20 cellular contexts compared by ENCODE assay signal in the genomic region with DNA sequence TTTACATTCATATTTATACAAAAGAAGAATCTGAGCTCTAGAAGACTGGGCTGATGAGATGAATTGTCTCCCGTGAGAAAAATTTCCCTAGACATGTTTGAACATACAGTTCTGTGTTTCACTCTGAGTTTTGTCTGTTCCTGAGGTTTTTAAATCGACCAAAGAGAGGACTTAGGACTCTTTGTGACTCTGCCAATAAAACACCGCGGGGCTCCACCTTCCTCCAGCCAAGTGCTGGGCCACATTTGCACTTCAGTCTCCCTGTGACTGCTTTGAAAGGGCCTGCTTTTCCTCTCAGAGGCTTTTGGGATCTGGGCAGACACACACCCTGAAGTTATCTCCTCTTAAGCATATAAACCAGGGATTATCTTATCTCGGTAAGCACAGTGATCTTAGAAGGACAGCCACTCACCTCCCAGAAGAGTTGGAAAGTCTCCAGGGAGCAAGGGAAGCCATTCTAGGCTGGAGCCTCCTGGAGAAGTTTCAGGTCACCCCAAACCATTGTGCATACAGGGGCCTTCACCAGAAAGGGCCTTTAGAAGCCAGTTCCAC.
DNase-seq lines count a peak whose midpoint lies in the region; ATAC-seq, FAIRE-seq and TF ChIP-seq lines count a peak whose summit lies in the region.
"Had no signal": no experiment of that assay in that cellular context is flagged by ENCODE, and none has a peak within 500 bp of the region (broad histone marks: within the 10 kb centered on the region; RNA-seq: fewer than 3 reads in every experiment).

No MANE protein-coding gene starts in this region.

- H4K91ac ChIP-seq in H1 (replicated peaks; ENCODE audit: insufficient read length, low read length), result no peak overlapping the region

- no peaks in the 10 kb centered on the region for H3K36me3 Mint-ChIP-seq in neural progenitor cell
- H3K36me3 Mint-ChIP-seq: natural killer cell treated with Interleukin-12 subunit alpha and Interleukin-12 subunit beta and Interleukin-15 and Interleukin-18, amount 100 ng/mL, for 72 hours had no signal

- peaks cover 18% of the 10 kb centered on the region for H3K9me3 Mint-ChIP-seq in neural progenitor cell
- H3K9me3 Mint-ChIP-seq: natural killer cell treated with Interleukin-12 subunit alpha and Interleukin-12 subunit beta and Interleukin-15 and Interleukin-18, amount 100 ng/mL, for 72 hours had no signal

- BruUV-seq in PC-3 (replicated peaks; lab: Mats Ljungman, UMichigan), result no TSS peak

- H4K20me1 ChIP-seq in PC-3 (ENCODE audit: low read length) (no peaks in the 10 kb centered on the region), H1 (replicated peaks in 1 of 2; ENCODE audit: control insufficient read depth in 1 of 2, insufficient read depth in 2 of 2, low read length in 2 of 2) (no peaks in the 10 kb centered on the region), neural progenitor cell (ENCODE audit: low read depth) (no peaks in the 10 kb centered on the region)

- no peak overlapping the region for H2BK12ac ChIP-seq in H1 (ENCODE audit: low read depth, low read length)

- no peak for TF ChIP-seq EP300 in H1 (IDR thresholded peaks at IDR 0.05; ENCODE audit: borderline replicate concordance in 1 of 2, low read depth in 2 of 2, low read length in 2 of 2)

- H2BK20ac ChIP-seq in H1 (ENCODE audit: low read length), result no peak overlapping the region

- H2BK5ac ChIP-seq in H1 (ENCODE audit: low read depth, low read length), result no peak overlapping the region

- no peak overlapping the region for H2AK5ac ChIP-seq in H1 (ENCODE audit: low read depth, low read length)

- no peaks in the 10 kb centered on the region for H3K79me1 ChIP-seq in H1 (ENCODE audit: low read depth, low read length)

- no peak overlapping the region for H4K5ac ChIP-seq in H1 (ENCODE audit: insufficient read length, low read depth, low read length)

- H3K9ac ChIP-seq in PC-3 (ENCODE audit: low read length) (no peak overlapping the region), H1 (replicated peaks in 1 of 4; ENCODE audit: extremely low read depth in 1 of 4, low read depth in 3 of 4, low read length in 3 of 4) (no peak overlapping the region), neural progenitor cell (no peak overlapping the region)

- no peak overlapping the region for H3K4me3 Mint-ChIP-seq in neural progenitor cell
- H3K4me3 Mint-ChIP-seq: natural killer cell treated with Interleukin-12 subunit alpha and Interleukin-12 subunit beta and Interleukin-15 and Interleukin-18, amount 100 ng/mL, for 72 hours had no signal

- no peak overlapping the region for H2BK15ac ChIP-seq in H1 (ENCODE audit: low read length)

- H3K27me3 ChIP-seq in PC-3 (ENCODE audit: low read length) (no peaks in the 10 kb centered on the region), H1 (replicated peaks in 1 of 4; ENCODE audit: control insufficient read depth in 3 of 4, extremely low read depth in 1 of 4, insufficient read depth in 3 of 4, low read length in 3 of 4) (no peaks in the 10 kb centered on the region), neural progenitor cell (no peaks in the 10 kb centered on the region), brain microvascular endothelial cell (replicated peaks) (no peaks in the 10 kb centered on the region)
- H3K27me3 ChIP-seq: stomach had no signal

- peak overlapping the region; percentile 83 for H3K27ac Mint-ChIP-seq in neural progenitor cell
- H3K27ac Mint-ChIP-seq: natural killer cell treated with Interleukin-12 subunit alpha and Interleukin-12 subunit beta and Interleukin-15 and Interleukin-18, amount 100 ng/mL, for 72 hours had no signal

- H3K4ac ChIP-seq in H1 (replicated peaks; ENCODE audit: insufficient read length, low read depth, low read length), result no peak overlapping the region

- H3F3A ChIP-seq in PC-3 (ENCODE audit: low read length, unreplicated experiment) (no peaks in the 10 kb centered on the region), neural progenitor cell (ENCODE audit: low read depth) (peaks cover 8% of the 10 kb centered on the region)

- H3K79me2 ChIP-seq in PC-3 (ENCODE audit: low read length) (no peaks in the 10 kb centered on the region), H1 (ENCODE audit: control insufficient read depth in 1 of 2, insufficient read depth in 2 of 2, low read length in 2 of 2) (no peaks in the 10 kb centered on the region), neural progenitor cell (ENCODE audit: low read depth) (no peaks in the 10 kb centered on the region)

- no peak for FAIRE-seq in H1 (lab: Jason Lieb, UNC)
- FAIRE-seq: G401.6 had no signal

- H2BK120ac ChIP-seq in H1 (replicated peaks; ENCODE audit: low read depth, low read length), result no peak overlapping the region

- H3K23ac ChIP-seq in H1 (ENCODE audit: insufficient read length), result no peak overlapping the region

- no peaks in the 10 kb centered on the region for H3K4me1 ChIP-seq in PC-3 (ENCODE audit: insufficient read depth, low read length)
- H3K4me1 ChIP-seq in H1 (replicated peaks in 1 of 4; ENCODE audit: control insufficient read depth in 3 of 4, insufficient read depth in 4 of 4, low read length in 3 of 4), result no peaks in the 10 kb centered on the region
- peaks cover 4% of the 10 kb centered on the region for H3K4me1 ChIP-seq in neural progenitor cell

- no peak overlapping the region for H3K4me3 ChIP-seq in GM12865 (ENCODE audit: low read depth, low read length)
- no peak overlapping the region for H3K4me3 ChIP-seq in PC-3 (ENCODE audit: low read length)
- H3K4me3 ChIP-seq in H1 (ENCODE audit: extremely low read depth in 1 of 4, insufficient read depth in 2 of 4, low read depth in 3 of 4, low read length in 4 of 4), result no peak overlapping the region
- no peak overlapping the region for H3K4me3 ChIP-seq in neural progenitor cell
- no peak overlapping the region for H3K4me3 ChIP-seq in brain microvascular endothelial cell (ENCODE audit: low read depth, low read length)
- H3K4me3 ChIP-seq: lung, stomach had no signal

- H3K36me3 ChIP-seq in PC-3 (ENCODE audit: low read depth, low read length) (no peaks in the 10 kb centered on the region), H1 (ENCODE audit: control insufficient read depth in 2 of 4, insufficient read depth in 4 of 4, low read length in 3 of 4) (no peaks in the 10 kb centered on the region), neural progenitor cell (no peaks in the 10 kb centered on the region), brain microvascular endothelial cell (replicated peaks) (no peaks in the 10 kb centered on the region)
- H3K36me3 ChIP-seq: stomach had no signal

- TF ChIP-seq CTCF in GM12865 (IDR thresholded peaks at IDR 0.05; ENCODE audit: insufficient read depth, low read depth, low read length, missing control alignments), result no peak
- TF ChIP-seq CTCF in PC-3 (conservative IDR thresholded peaks at IDR 0.05; ENCODE audit: low read depth, low read length), result no peak
- TF ChIP-seq CTCF in H1 (IDR thresholded peaks at IDR 0.05; ENCODE audit: control extremely low read depth in 1 of 3, insufficient read depth in 1 of 3, low read depth in 1 of 3, low read length in 3 of 3), result no peak
- TF ChIP-seq CTCF in neural progenitor cell (IDR thresholded peaks at IDR 0.05), result no peak
- TF ChIP-seq CTCF in brain microvascular endothelial cell (IDR thresholded peaks at IDR 0.05; ENCODE audit: low read depth, low read length, missing control alignments), result no peak

- no peak for TF ChIP-seq RAD21 in H1 (IDR thresholded peaks at IDR 0.05 in 1 of 2, conservative IDR thresholded peaks at IDR 0.05 in 1 of 2; ENCODE audit: low read depth in 2 of 2, low read length in 2 of 2)

- H3K4me2 ChIP-seq in PC-3 (ENCODE audit: low read length) (no peak overlapping the region), H1 (ENCODE audit: insufficient read depth in 1 of 2, low read depth in 2 of 2, low read length in 2 of 2) (no peak overlapping the region), neural progenitor cell (no peak overlapping the region)

- no peak overlapping the region for H3K56ac ChIP-seq in H1 (replicated peaks; ENCODE audit: insufficient read length, low read depth, low read length)

- H3K14ac ChIP-seq in H1 (ENCODE audit: insufficient read length), result no peak overlapping the region

- ATAC-seq in PC-3 (no peak), HG02852 (IDR thresholded peaks at IDR 0.05; ENCODE audit: unreplicated experiment) (no peak)
- ATAC-seq: natural killer cell treated with Interleukin-12 subunit alpha and Interleukin-12 subunit beta and Interleukin-15 and Interleukin-18, amount 100 ng/mL, for 72 hours had no signal

- H3K4me1 Mint-ChIP-seq in neural progenitor cell, result peaks cover 13% of the 10 kb centered on the region

- no peak for TF ChIP-seq POLR2A in H1 (IDR thresholded peaks at IDR 0.05; ENCODE audit: control extremely low read depth in 1 of 2, low read depth in 2 of 2, low read length in 2 of 2)

- H3K27ac ChIP-seq in PC-3 (ENCODE audit: low read length) (no peak overlapping the region), H1 (ENCODE audit: low read depth, low read length) (no peak overlapping the region), neural progenitor cell (no peak overlapping the region), brain microvascular endothelial cell (no peak overlapping the region)
- H3K27ac ChIP-seq: stomach had no signal

- DNase-seq in GM12865 (ENCODE audit: low read depth) (peak; percentile 60), PC-3 (no peak), H1 (ENCODE audit: low read depth in 1 of 2, low spot score in 2 of 2) (no peak), neural progenitor cell (ENCODE audit: low spot score) (no peak), NCI-H1436 treated with DMSO at 0.1 percent for 48 hours (lab: John Stamatoyannopoulos, UW) (no peak), 8988T (no peak), brain microvascular endothelial cell (no peak)
- DNase-seq: activated CD4-positive, CD25-positive, alpha-beta regulatory T cell treated with anti-CD3 and anti-CD28 coated beads, Interleukin-2, amount 50 U/mL, for 72 hours; activated gamma-delta T cell; COR-L47; HCEC 1CT; NCI-H748 treated with DMSO at 0.1 percent for 48 hours; retina; RPMI8226; stomach; T-helper 1 cell had no signal

- POLR2A ChIA-PET in PC-3 (lab: Charles Lee; ENCODE audit: unreplicated experiment) (no interaction called here), H1 (lab: Charles Lee; ENCODE audit: partially characterized antibody) (no interaction called here)

- 74% methylated on average over 5 of the region's 5 CpGs; no CpG with 5 or more reads in 1 of the 2 experiments for WGBS in H1 (ENCODE audit: extremely low coverage in 1 of 2, insufficient coverage in 1 of 2, insufficient read length in 1 of 2, insufficient replicate concordance in 2 of 2, low coverage in 1 of 2, low lambda C conversion rate in 2 of 2, missing lambda C conversion rate in 1 of 2), 2 experiments

- peaks cover 3% of the 10 kb centered on the region for H3K27me3 Mint-ChIP-seq in neural progenitor cell (ENCODE audit: insufficient read depth, low read depth)

- H3K23me2 ChIP-seq in H1 (ENCODE audit: low read depth, low read length), result no peaks in the 10 kb centered on the region

- CTCF ChIA-PET in PC-3 (lab: Charles Lee), result no interaction called here
- CTCF ChIA-PET in H1 (lab: Charles Lee; ENCODE audit: partially characterized antibody), result no interaction called here

- no peak overlapping the region for H3K18ac ChIP-seq in H1 (ENCODE audit: extremely low read depth, low read length)

- in situ Hi-C loops in brain microvascular endothelial cell (cut with HindIII; ENCODE audit: low pct_ligation_motif_present, low sequenced_read_pairs), result no loop called here

- H3K9me2 ChIP-seq in PC-3 (replicated peaks; ENCODE audit: low read length), result no peaks in the 10 kb centered on the region

- intact Hi-C loops in PC-3 (cut with micrococcal nuclease), result no loop called here

- H3K9me3 ChIP-seq in PC-3 (ENCODE audit: low read length), result no peaks in the 10 kb centered on the region
- peaks cover 0 to 5% of the 10 kb centered on the region in 2 experiments; a peak in 1 of 4 replicates for H3K9me3 ChIP-seq in H1 (ENCODE audit: insufficient read depth in 2 of 2, low read depth in 1 of 2, low read length in 1 of 2)
- no peaks in the 10 kb centered on the region for H3K9me3 ChIP-seq in neural progenitor cell (ENCODE audit: low read depth)
- H3K9me3 ChIP-seq: stomach had no signal

- H2AFZ ChIP-seq in PC-3 (ENCODE audit: low read length) (0 out of 2 replicates have a peak overlapping the region, but pooled peaks have one; percentile 24), H1 (ENCODE audit: low read length) (peak overlapping the region; percentile 88; the same call in 1 of the 2 replicates), neural progenitor cell (replicated peaks) (peak overlapping the region; percentile 81)

- no peak overlapping the region; the same call in 1 of the 2 replicates for H4K8ac ChIP-seq in H1 (ENCODE audit: extremely low read depth, insufficient read depth, low read length)

Comparison
In these comparisons a context has a peak if more than half of its experiments do, and no peak if none do; other contexts are left out.
1. H2AFZ ChIP-seq: peak in every context shown above with its lines; median percentile 88 in H1; 81 in neural progenitor cell; 24 in PC-3.